ENCODE assay signal across 11 cellular contexts in the genomic region with DNA sequence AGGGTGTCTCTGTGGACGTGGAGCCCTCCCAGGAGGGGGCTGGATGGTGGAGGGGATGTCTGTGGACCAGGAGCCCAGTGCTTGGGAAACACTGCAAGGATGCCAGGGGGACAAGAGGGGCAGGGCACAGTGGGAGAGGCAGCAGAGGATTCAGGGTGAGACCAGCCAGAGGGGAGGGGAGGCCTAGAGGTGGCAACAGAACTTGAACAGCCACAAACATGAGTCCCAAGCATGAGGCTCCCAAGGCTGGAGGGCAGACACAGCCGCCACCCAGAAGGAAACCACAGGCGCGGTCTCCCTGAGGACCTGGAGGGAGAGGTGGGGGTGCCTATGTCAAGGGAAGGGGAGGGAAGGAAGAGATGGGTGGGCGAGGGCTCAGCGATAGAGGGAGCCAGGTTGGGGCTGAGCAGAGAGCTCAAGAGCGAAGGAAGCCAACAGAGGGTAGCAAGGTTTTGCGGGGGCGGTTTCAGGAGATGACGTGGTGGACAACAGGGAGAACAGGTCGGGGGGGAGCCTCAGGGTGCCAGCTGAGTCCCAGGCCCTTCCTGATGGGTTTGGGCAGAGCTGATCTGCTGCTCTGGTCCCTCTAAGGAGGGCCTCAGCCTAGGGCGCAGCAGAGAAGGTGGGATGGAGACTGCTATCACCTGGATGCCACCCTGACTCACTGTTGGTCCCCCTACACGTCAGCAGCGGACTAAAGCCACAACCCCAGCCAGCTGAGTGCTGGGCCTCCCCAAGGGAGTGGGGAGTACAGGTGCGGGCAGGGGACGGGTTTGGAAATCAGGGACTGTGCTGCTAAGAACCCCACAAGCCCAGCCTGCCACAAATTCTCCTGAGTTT. TPM values are rescaled to one million over a fixed set of nuclear protein-coding genes. Genes with fewer than 3 reads are reported as not detected.
A peak's percentile ranks its signal among the peaks of the same experiment; 100 is the strongest.
DNase-seq lines count a peak whose midpoint lies in the region; ATAC-seq and TF ChIP-seq lines count a peak whose summit lies in the region.
"Had no signal": no experiment of that assay in that cellular context is flagged by ENCODE, and none has a peak within 500 bp of the region (broad histone marks: within the 10 kb centered on the region; RNA-seq: fewer than 3 reads in every experiment).

No MANE protein-coding gene starts in this region.

- TF ChIP-seq CTCF in suprapubic skin (IDR thresholded peaks at IDR 0.05), result no peak

- TF ChIP-seq POLR2A in GM18505 (IDR thresholded peaks at IDR 0.05; ENCODE audit: borderline replicate concordance, extremely low read depth, insufficient read depth, insufficient read length) (peak; percentile 59), suprapubic skin (IDR thresholded peaks at IDR 0.05) (no peak)

- no peak for TF ChIP-seq EP300 in suprapubic skin (IDR thresholded peaks at IDR 0.05)

- 84% methylated on average over 11 of the region's 16 CpGs for WGBS in suprapubic skin

- in situ Hi-C loops in KBM-7 (cut with MboI; ENCODE audit: low pct_unique_long_range_greater_than_20kb, low sequenced_read_pairs), result no loop called here

- H3K4me3 ChIP-seq in skin epidermis (no peak overlapping the region), suprapubic skin (no peak overlapping the region)
- H3K4me3 ChIP-seq: tibial artery had no signal

- H3K4me1 ChIP-seq in suprapubic skin, result no peaks in the 10 kb centered on the region
- H3K4me1 ChIP-seq: tibial artery had no signal

- H3K27ac Mint-ChIP-seq in activated naive CD8-positive, alpha-beta T cell treated with anti-CD3 and anti-CD28 coated beads, Interleukin-2, amount 50 U/mL, for 24 hours, result peak overlapping the region; percentile 67

- H3K9me3 Mint-ChIP-seq in activated naive CD8-positive, alpha-beta T cell treated with anti-CD3 and anti-CD28 coated beads, Interleukin-2, amount 50 U/mL, for 24 hours, result peaks cover 4% of the 10 kb centered on the region

- no peaks in the 10 kb centered on the region for H3K27me3 Mint-ChIP-seq in activated naive CD8-positive, alpha-beta T cell treated with anti-CD3 and anti-CD28 coated beads, Interleukin-2, amount 50 U/mL, for 24 hours

- no peaks in the 10 kb centered on the region for H3K27me3 ChIP-seq in suprapubic skin
- H3K27me3 ChIP-seq: tibial artery had no signal

- H3K36me3 Mint-ChIP-seq in activated naive CD8-positive, alpha-beta T cell treated with anti-CD3 and anti-CD28 coated beads, Interleukin-2, amount 50 U/mL, for 24 hours (ENCODE audit: low read depth), result peaks cover 49% of the 10 kb centered on the region

- H3K27ac ChIP-seq in skin epidermis (peak overlapping the region in 14 of 21 experiments; percentile 2 to 71 (median 40)), suprapubic skin (no peak overlapping the region)
- H3K27ac ChIP-seq: tibial artery had no signal

- ATAC-seq in GM18505 (IDR thresholded peaks at IDR 0.05; ENCODE audit: unreplicated experiment), result no peak
- peak; percentile 25 for ATAC-seq in activated naive CD8-positive, alpha-beta T cell treated with anti-CD3 and anti-CD28 coated beads, Interleukin-2, amount 50 U/mL, for 24 hours

- no peaks in the 10 kb centered on the region for H3K9me3 ChIP-seq in suprapubic skin
- H3K9me3 ChIP-seq: tibial artery had no signal

- H3K4me3 Mint-ChIP-seq in activated naive CD8-positive, alpha-beta T cell treated with anti-CD3 and anti-CD28 coated beads, Interleukin-2, amount 50 U/mL, for 24 hours, result no peak overlapping the region

- peaks cover 61% of the 10 kb centered on the region for H3K4me1 Mint-ChIP-seq in activated naive CD8-positive, alpha-beta T cell treated with anti-CD3 and anti-CD28 coated beads, Interleukin-2, amount 50 U/mL, for 24 hours

- DNase-seq in KBM-7 (peak; percentile 42), islet precursor cell (no peak), suprapubic skin (ENCODE audit: low spot score in 2 of 2) (no peak), middle frontal gyrus (ENCODE audit: extremely low spot score, low spot score) (no peak), DMS153 (lab: John Stamatoyannopoulos, UW) (no peak)
- peak; percentile 58 for DNase-seq in activated naive CD8-positive, alpha-beta T cell treated with anti-CD3 and anti-CD28 coated beads, Interleukin-2, amount 50 U/mL, for 24 hours
- DNase-seq: cortex of kidney, NCI-H1092, tibial artery had no signal

- peaks cover 16% of the 10 kb centered on the region for H3K36me3 ChIP-seq in suprapubic skin

RNA-seq across cellular contexts. Expression of a gene that starts 6.7 kb away (rescaled TPM):
- total RNA-seq in suprapubic skin, result 1 to 10 TPM; 1.3 to 8.5 (median 4.2) TPM

RNA-seq across cellular contexts. Expression of a gene that starts 8.7 kb away (rescaled TPM):
- 100 to 1,000 TPM in 1 of 4 donors, 10 to 100 TPM in 3; 40.8 to 125 (median 63.1) TPM for total RNA-seq in suprapubic skin

RNA-seq across cellular contexts. Expression of a gene that starts 59.1 kb away (rescaled TPM):
- not detected for total RNA-seq in suprapubic skin

Comparison
In these comparisons a context has a peak if more than half of its experiments do, and no peak if none do; other contexts are left out.
1. DNase-seq: peak in KBM-7 (single experiment) and activated naive CD8-positive, alpha-beta T cell treated with anti-CD3 and anti-CD28 coated beads, Interleukin-2, amount 50 U/mL, for 24 hours (single experiment); none in islet precursor cell (single experiment), suprapubic skin (0 of 2), middle frontal gyrus (single experiment) and DMS153 (single experiment).